Comparison of ENCODE assay signal across 8 cellular contexts in genomic region chr1:18956189-18957135, GRCh38. TPM values are rescaled to one million over a fixed set of nuclear protein-coding genes. Genes with fewer than 3 reads are reported as not detected.
DNase-seq lines count a peak whose midpoint lies in the region; ATAC-seq and TF ChIP-seq lines count a peak whose summit lies in the region.

Gene IFFO2, minus strand, starts transcription at chr1:18956676. Its CDS starts 344 bp downstream, at chr1:18956332.

- H4K20me1 ChIP-seq in fibroblast of lung (ENCODE audit: control insufficient read depth, extremely low read depth, insufficient read depth, low read length), result no peaks in the 10 kb centered on the region

- H3K27ac ChIP-seq in fibroblast of lung (ENCODE audit: insufficient read depth, low read length), result peak within 1 kb of the TSS; percentile 52

- TF ChIP-seq CTCF in fibroblast of lung (conservative IDR thresholded peaks at IDR 0.05 in 1 of 2, IDR thresholded peaks at IDR 0.05 in 1 of 2; ENCODE audit: low read depth in 1 of 2, low read length in 2 of 2), result no peak

- peaks cover 1% of the 10 kb centered on the region for H3K36me3 Mint-ChIP-seq in IgD-negative memory B cell
- peaks cover 39% of the 10 kb centered on the region for H3K36me3 Mint-ChIP-seq in activated T-helper 17 cell treated with anti-CD3 and anti-CD28 coated beads, Interleukin-2, amount 50 U/mL, for 72 hours (ENCODE audit: low read depth)
- H3K36me3 Mint-ChIP-seq in naive thymus-derived CD8-positive, alpha-beta T cell, result peaks cover 0 to 3% (median 0%) of the 10 kb centered on the region in 3 donors
- no peaks in the 10 kb centered on the region for H3K36me3 Mint-ChIP-seq in stimulated activated memory B cell treated with anti-CD40 and anti-IgM and Interleukin-4, amounts not matched to agents 10 μg/mL and 1 μg/mL and 100 μg/mL, for 72 hours

- H3K27me3 Mint-ChIP-seq in IgD-negative memory B cell, result peaks cover 3% of the 10 kb centered on the region
- no peaks in the 10 kb centered on the region for H3K27me3 Mint-ChIP-seq in activated T-helper 17 cell treated with anti-CD3 and anti-CD28 coated beads, Interleukin-2, amount 50 U/mL, for 72 hours
- no peaks in the 10 kb centered on the region for H3K27me3 Mint-ChIP-seq in naive thymus-derived CD8-positive, alpha-beta T cell
- peaks cover 11% of the 10 kb centered on the region for H3K27me3 Mint-ChIP-seq in stimulated activated memory B cell treated with anti-CD40 and anti-IgM and Interleukin-4, amounts not matched to agents 10 μg/mL and 1 μg/mL and 100 μg/mL, for 72 hours

- DNase-seq in DMS53 treated with DMSO at 0.1 percent for 48 hours (lab: John Stamatoyannopoulos, UW; ENCODE audit: unreplicated experiment) (peak; percentile 66), RPMI8226 (peak; percentile 96), fibroblast of lung (ENCODE audit: low read depth in 2 of 2) (peak; percentile 84 to 93)
- peak; percentile 95 to 99 (median 98) for DNase-seq in naive thymus-derived CD8-positive, alpha-beta T cell

- peaks cover 45% of the 10 kb centered on the region for H3K79me2 ChIP-seq in fibroblast of lung (ENCODE audit: control insufficient read depth, insufficient read depth, low read length)

- H3K4me3 ChIP-seq in fibroblast of lung (replicated peaks in 1 of 4; ENCODE audit: control extremely low read depth in 1 of 4, insufficient read depth in 1 of 4, low read depth in 3 of 4, low read length in 4 of 4), result peak within 1 kb of the TSS; percentile 66 to 77 (median 74)

- H3K9me3 Mint-ChIP-seq in IgD-negative memory B cell, result no peaks in the 10 kb centered on the region
- H3K9me3 Mint-ChIP-seq in activated T-helper 17 cell treated with anti-CD3 and anti-CD28 coated beads, Interleukin-2, amount 50 U/mL, for 72 hours, result no peaks in the 10 kb centered on the region
- no peaks in the 10 kb centered on the region for H3K9me3 Mint-ChIP-seq in naive thymus-derived CD8-positive, alpha-beta T cell
- H3K9me3 Mint-ChIP-seq in stimulated activated memory B cell treated with anti-CD40 and anti-IgM and Interleukin-4, amounts not matched to agents 10 μg/mL and 1 μg/mL and 100 μg/mL, for 72 hours, result no peaks in the 10 kb centered on the region

- H3K4me1 ChIP-seq in fibroblast of lung (ENCODE audit: control insufficient read depth, extremely low read depth, insufficient read depth, low read length), result peaks cover 11% of the 10 kb centered on the region

- peak; percentile 62 for ATAC-seq in GM21576 (IDR thresholded peaks at IDR 0.05; ENCODE audit: unreplicated experiment)
- ATAC-seq in activated T-helper 17 cell treated with anti-CD3 and anti-CD28 coated beads, Interleukin-2, amount 50 U/mL, for 72 hours (replicated peaks), result peak; percentile 63
- peak; percentile 64 to 71 for ATAC-seq in naive thymus-derived CD8-positive, alpha-beta T cell
- peak; percentile 91 for ATAC-seq in stimulated activated memory B cell treated with anti-CD40 and anti-IgM and Interleukin-4, amounts not matched to agents 10 μg/mL and 1 μg/mL and 100 μg/mL, for 72 hours

- H3K9ac ChIP-seq in fibroblast of lung (ENCODE audit: insufficient read depth, low read length), result peak within 1 kb of the TSS; percentile 73

- peaks cover 3% of the 10 kb centered on the region for H3K27me3 ChIP-seq in fibroblast of lung (ENCODE audit: control insufficient read depth, insufficient read depth, low read length)

- H3K4me3 Mint-ChIP-seq in IgD-negative memory B cell, result peak within 1 kb of the TSS; percentile 88 to 97 (median 92)
- peak within 1 kb of the TSS; percentile 98 for H3K4me3 Mint-ChIP-seq in activated T-helper 17 cell treated with anti-CD3 and anti-CD28 coated beads, Interleukin-2, amount 50 U/mL, for 72 hours
- H3K4me3 Mint-ChIP-seq in naive thymus-derived CD8-positive, alpha-beta T cell, result peak within 1 kb of the TSS; percentile 80 to 95 (median 90)
- H3K4me3 Mint-ChIP-seq in stimulated activated memory B cell treated with anti-CD40 and anti-IgM and Interleukin-4, amounts not matched to agents 10 μg/mL and 1 μg/mL and 100 μg/mL, for 72 hours, result peak within 1 kb of the TSS; percentile 94

- H2AFZ ChIP-seq in fibroblast of lung (ENCODE audit: low read length), result peak within 1 kb of the TSS; percentile 67

- peaks cover 34 to 43% (median 37%) of the 10 kb centered on the region in 3 donors for H3K4me1 Mint-ChIP-seq in IgD-negative memory B cell
- H3K4me1 Mint-ChIP-seq in activated T-helper 17 cell treated with anti-CD3 and anti-CD28 coated beads, Interleukin-2, amount 50 U/mL, for 72 hours, result peaks cover 39% of the 10 kb centered on the region
- H3K4me1 Mint-ChIP-seq in naive thymus-derived CD8-positive, alpha-beta T cell, result peaks cover 36 to 64% (median 55%) of the 10 kb centered on the region in 4 donors
- peaks cover 59% of the 10 kb centered on the region for H3K4me1 Mint-ChIP-seq in stimulated activated memory B cell treated with anti-CD40 and anti-IgM and Interleukin-4, amounts not matched to agents 10 μg/mL and 1 μg/mL and 100 μg/mL, for 72 hours

- peak within 1 kb of the TSS; percentile 35 to 100 (median 46) for H3K27ac Mint-ChIP-seq in IgD-negative memory B cell
- peak within 1 kb of the TSS; percentile 100 for H3K27ac Mint-ChIP-seq in activated T-helper 17 cell treated with anti-CD3 and anti-CD28 coated beads, Interleukin-2, amount 50 U/mL, for 72 hours
- peak within 1 kb of the TSS; percentile 77 to 100 (median 96) for H3K27ac Mint-ChIP-seq in naive thymus-derived CD8-positive, alpha-beta T cell
- H3K27ac Mint-ChIP-seq in stimulated activated memory B cell treated with anti-CD40 and anti-IgM and Interleukin-4, amounts not matched to agents 10 μg/mL and 1 μg/mL and 100 μg/mL, for 72 hours, result peak within 1 kb of the TSS; percentile 88

- H3K36me3 ChIP-seq in fibroblast of lung (ENCODE audit: control insufficient read depth, insufficient read depth, low read length), result no peaks in the 10 kb centered on the region

- peak within 1 kb of the TSS; percentile 53 for H3K4me2 ChIP-seq in fibroblast of lung (ENCODE audit: extremely low read depth, insufficient read depth, low read length)

- POLR2A ChIA-PET in naive thymus-derived CD8-positive, alpha-beta T cell (lab: Charles Lee), result interaction anchor here (0.5 to 25.7 kb wide), 14 partner anchors 8 to 365 kb away, joined by 3 to 430 read pairs (median 8); partner anchors contain the start of gene ALDH4A1

- H3K9me3 ChIP-seq in fibroblast of lung (ENCODE audit: control insufficient read depth, insufficient read depth, low read depth, low read length), result no peaks in the 10 kb centered on the region

RNA-seq across cellular contexts. Expression of gene IFFO2, which starts in this region (rescaled TPM):
- 1.5 TPM for polyA plus RNA-seq in IgD-negative memory B cell
- total RNA-seq in activated T-helper 17 cell treated with anti-CD3 and anti-CD28 coated beads, Interleukin-2, amount 50 U/mL, for 72 hours, result 10 to 100 TPM; 17.0 to 38.2 TPM
- 5.6 and 5.8 TPM in 2 replicates for total RNA-seq in fibroblast of lung
- polyA plus RNA-seq in fibroblast of lung, result 7.3 and 10.4 TPM in 2 replicates
- polyA plus RNA-seq in fibroblast of lung (2012), result 7.1 and 8.5 TPM in 2 replicates
- 18.6 and 27.1 TPM in 2 replicates for polyA minus RNA-seq in fibroblast of lung (ENCODE audit: low replicate concordance)
- total RNA-seq in naive thymus-derived CD8-positive, alpha-beta T cell, result 10 to 100 TPM; 29.0 to 30.7 TPM
- 1 to 10 TPM; 1.6 to 4.4 (median 4.4) TPM for polyA plus RNA-seq in naive thymus-derived CD8-positive, alpha-beta T cell

Comparison
In these comparisons a context has a peak if more than half of its experiments do, and no peak if none do; other contexts are left out.
1. Peak in every context shown above with its lines: DNase-seq, ATAC-seq, H3K4me3 ChIP-seq and H3K27ac ChIP-seq.
2. H3K27ac Mint-ChIP-seq: peak in every context shown above with its lines; median percentile 100 in activated T-helper 17 cell treated with anti-CD3 and anti-CD28 coated beads, Interleukin-2, amount 50 U/mL, for 72 hours; 96 in naive thymus-derived CD8-positive, alpha-beta T cell; 88 in stimulated activated memory B cell treated with anti-CD40 and anti-IgM and Interleukin-4, amounts not matched to agents 10 μg/mL and 1 μg/mL and 100 μg/mL, for 72 hours; 46 in IgD-negative memory B cell.